In genomic region chr7:159175100-159175499, GRCh38 we compare ENCODE assay signal across 3 cellular contexts. TPM values are rescaled to one million over a fixed set of nuclear protein-coding genes. Genes with fewer than 3 reads are reported as not detected.
"Had no signal": no experiment of that assay in that cellular context is flagged by ENCODE, and none has a peak within 500 bp of the region (broad histone marks: within the 10 kb centered on the region; RNA-seq: fewer than 3 reads in every experiment).

No MANE protein-coding gene starts in this region.

RNA-seq across cellular contexts. Expression of gene VIPR2, which starts 30.4 kb away (rescaled TPM):
- total RNA-seq: endothelial cell of umbilical vein, foreskin keratinocyte, myocyte had no signal
- polyA plus RNA-seq: endothelial cell of umbilical vein, foreskin keratinocyte had no signal
